Comparison of ENCODE assay signal across 1 cellular context in the genomic region with DNA sequence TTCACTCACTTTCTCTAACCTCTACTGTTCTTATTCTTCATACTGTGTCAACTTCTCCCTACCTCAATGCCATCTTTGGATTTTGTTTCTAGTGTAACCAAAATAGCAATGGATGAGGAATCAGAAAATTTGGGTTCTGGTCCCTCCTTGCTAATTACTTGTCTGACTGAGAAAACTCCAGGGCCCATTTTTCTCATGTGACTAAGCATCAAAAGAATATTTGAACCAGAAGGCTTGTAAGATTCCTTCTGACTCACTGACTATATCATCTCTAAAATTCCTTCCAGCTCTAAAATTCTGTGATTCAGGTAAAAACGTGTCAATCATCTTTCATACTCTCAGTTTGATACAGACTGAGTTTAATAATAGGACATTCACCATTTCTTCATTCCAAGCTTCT.
TF ChIP-seq lines count a peak whose summit lies in the region.

No MANE protein-coding gene starts in this region.

TF ChIP-seq in GM23338, 12 proteins besides CTCF, POLR2A, EP300 and RAD21:
- TF ChIP-seq, protein P1, sequence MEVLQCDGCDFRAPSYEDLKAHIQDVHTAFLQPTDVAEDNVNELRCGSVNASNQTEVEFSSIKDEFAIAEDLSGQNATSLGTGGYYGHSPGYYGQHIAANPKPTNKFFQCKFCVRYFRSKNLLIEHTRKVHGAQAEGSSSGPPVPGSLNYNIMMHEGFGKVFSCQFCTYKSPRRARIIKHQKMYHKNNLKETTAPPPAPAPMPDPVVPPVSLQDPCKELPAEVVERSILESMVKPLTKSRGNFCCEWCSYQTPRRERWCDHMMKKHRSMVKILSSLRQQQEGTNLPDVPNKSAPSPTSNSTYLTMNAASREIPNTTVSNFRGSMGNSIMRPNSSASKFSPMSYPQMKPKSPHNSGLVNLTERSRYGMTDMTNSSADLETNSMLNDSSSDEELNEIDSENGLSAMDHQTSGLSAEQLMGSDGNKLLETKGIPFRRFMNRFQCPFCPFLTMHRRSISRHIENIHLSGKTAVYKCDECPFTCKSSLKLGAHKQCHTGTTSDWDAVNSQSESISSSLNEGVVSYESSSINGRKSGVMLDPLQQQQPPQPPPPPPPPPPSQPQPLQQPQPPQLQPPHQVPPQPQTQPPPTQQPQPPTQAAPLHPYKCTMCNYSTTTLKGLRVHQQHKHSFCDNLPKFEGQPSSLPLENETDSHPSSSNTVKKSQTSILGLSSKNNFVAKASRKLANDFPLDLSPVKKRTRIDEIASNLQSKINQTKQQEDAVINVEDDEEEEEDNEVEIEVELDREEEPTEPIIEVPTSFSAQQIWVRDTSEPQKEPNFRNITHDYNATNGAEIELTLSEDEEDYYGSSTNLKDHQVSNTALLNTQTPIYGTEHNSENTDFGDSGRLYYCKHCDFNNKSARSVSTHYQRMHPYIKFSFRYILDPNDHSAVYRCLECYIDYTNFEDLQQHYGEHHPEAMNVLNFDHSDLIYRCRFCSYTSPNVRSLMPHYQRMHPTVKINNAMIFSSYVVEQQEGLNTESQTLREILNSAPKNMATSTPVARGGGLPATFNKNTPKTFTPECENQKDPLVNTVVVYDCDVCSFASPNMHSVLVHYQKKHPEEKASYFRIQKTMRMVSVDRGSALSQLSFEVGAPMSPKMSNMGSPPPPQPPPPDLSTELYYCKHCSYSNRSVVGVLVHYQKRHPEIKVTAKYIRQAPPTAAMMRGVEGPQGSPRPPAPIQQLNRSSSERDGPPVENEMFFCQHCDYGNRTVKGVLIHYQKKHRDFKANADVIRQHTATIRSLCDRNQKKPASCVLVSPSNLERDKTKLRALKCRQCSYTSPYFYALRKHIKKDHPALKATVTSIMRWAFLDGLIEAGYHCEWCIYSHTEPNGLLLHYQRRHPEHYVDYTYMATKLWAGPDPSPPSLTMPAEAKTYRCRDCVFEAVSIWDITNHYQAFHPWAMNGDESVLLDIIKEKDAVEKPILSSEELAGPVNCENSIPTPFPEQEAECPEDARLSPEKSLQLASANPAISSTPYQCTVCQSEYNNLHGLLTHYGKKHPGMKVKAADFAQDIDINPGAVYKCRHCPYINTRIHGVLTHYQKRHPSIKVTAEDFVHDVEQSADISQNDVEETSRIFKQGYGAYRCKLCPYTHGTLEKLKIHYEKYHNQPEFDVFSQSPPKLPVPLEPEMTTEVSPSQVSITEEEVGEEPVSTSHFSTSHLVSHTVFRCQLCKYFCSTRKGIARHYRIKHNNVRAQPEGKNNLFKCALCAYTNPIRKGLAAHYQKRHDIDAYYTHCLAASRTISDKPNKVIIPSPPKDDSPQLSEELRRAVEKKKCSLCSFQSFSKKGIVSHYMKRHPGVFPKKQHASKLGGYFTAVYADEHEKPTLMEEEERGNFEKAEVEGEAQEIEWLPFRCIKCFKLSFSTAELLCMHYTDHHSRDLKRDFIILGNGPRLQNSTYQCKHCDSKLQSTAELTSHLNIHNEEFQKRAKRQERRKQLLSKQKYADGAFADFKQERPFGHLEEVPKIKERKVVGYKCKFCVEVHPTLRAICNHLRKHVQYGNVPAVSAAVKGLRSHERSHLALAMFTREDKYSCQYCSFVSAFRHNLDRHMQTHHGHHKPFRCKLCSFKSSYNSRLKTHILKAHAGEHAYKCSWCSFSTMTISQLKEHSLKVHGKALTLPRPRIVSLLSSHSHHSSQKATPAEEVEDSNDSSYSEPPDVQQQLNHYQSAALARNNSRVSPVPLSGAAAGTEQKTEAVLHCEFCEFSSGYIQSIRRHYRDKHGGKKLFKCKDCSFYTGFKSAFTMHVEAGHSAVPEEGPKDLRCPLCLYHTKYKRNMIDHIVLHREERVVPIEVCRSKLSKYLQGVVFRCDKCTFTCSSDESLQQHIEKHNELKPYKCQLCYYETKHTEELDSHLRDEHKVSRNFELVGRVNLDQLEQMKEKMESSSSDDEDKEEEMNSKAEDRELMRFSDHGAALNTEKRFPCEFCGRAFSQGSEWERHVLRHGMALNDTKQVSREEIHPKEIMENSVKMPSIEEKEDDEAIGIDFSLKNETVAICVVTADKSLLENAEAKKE (CRISPR knock-in tag; IDR thresholded peaks at IDR 0.05), result no peak
- TF ChIP-seq STAT1 (IDR thresholded peaks at IDR 0.05; ENCODE audit: unreplicated experiment) (no peak), CREB1 (CRISPR knock-in tag; IDR thresholded peaks at IDR 0.05; ENCODE audit: low read depth) (no peak), JUNB (IDR thresholded peaks at IDR 0.05; ENCODE audit: unreplicated experiment) (no peak), NANOG (IDR thresholded peaks at IDR 0.05; ENCODE audit: borderline replicate concordance) (no peak), EZH2phosphoT487 (IDR thresholded peaks at IDR 0.05; ENCODE audit: unreplicated experiment) (no peak), EZH2 (IDR thresholded peaks at IDR 0.05; ENCODE audit: low read depth, unreplicated experiment) (no peak), ZNF331 (CRISPR knock-in tag; IDR thresholded peaks at IDR 0.05; ENCODE audit: low read depth) (no peak), POLR2AphosphoS5 (IDR thresholded peaks at IDR 0.05; ENCODE audit: low read depth) (no peak), ZNF114 (CRISPR knock-in tag; IDR thresholded peaks at IDR 0.05) (no peak)
- TF ChIP-seq, protein P2, sequence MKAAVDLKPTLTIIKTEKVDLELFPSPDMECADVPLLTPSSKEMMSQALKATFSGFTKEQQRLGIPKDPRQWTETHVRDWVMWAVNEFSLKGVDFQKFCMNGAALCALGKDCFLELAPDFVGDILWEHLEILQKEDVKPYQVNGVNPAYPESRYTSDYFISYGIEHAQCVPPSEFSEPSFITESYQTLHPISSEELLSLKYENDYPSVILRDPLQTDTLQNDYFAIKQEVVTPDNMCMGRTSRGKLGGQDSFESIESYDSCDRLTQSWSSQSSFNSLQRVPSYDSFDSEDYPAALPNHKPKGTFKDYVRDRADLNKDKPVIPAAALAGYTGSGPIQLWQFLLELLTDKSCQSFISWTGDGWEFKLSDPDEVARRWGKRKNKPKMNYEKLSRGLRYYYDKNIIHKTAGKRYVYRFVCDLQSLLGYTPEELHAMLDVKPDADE (IDR thresholded peaks at IDR 0.05), result no peak
- TF ChIP-seq, protein P3, sequence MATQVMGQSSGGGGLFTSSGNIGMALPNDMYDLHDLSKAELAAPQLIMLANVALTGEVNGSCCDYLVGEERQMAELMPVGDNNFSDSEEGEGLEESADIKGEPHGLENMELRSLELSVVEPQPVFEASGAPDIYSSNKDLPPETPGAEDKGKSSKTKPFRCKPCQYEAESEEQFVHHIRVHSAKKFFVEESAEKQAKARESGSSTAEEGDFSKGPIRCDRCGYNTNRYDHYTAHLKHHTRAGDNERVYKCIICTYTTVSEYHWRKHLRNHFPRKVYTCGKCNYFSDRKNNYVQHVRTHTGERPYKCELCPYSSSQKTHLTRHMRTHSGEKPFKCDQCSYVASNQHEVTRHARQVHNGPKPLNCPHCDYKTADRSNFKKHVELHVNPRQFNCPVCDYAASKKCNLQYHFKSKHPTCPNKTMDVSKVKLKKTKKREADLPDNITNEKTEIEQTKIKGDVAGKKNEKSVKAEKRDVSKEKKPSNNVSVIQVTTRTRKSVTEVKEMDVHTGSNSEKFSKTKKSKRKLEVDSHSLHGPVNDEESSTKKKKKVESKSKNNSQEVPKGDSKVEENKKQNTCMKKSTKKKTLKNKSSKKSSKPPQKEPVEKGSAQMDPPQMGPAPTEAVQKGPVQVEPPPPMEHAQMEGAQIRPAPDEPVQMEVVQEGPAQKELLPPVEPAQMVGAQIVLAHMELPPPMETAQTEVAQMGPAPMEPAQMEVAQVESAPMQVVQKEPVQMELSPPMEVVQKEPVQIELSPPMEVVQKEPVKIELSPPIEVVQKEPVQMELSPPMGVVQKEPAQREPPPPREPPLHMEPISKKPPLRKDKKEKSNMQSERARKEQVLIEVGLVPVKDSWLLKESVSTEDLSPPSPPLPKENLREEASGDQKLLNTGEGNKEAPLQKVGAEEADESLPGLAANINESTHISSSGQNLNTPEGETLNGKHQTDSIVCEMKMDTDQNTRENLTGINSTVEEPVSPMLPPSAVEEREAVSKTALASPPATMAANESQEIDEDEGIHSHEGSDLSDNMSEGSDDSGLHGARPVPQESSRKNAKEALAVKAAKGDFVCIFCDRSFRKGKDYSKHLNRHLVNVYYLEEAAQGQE (IDR thresholded peaks at IDR 0.05; ENCODE audit: unreplicated experiment), result no peak
